ENCODE assay signal across 18 cellular contexts in genomic region chr4:140053185-140053584, GRCh38.
"Had no signal": no experiment of that assay in that cellular context is flagged by ENCODE, and none has a peak within 500 bp of the region (broad histone marks: within the 10 kb centered on the region; RNA-seq: fewer than 3 reads in every experiment).

No MANE protein-coding gene starts in this region.

- H3K27me3 ChIP-seq: colonic mucosa, gastrocnemius medialis, heart right ventricle, left lung, right atrium auricular region, suprapubic skin, upper lobe of left lung had no signal

- H3K27ac ChIP-seq: colonic mucosa, epithelial cell of prostate, gastrocnemius medialis, right atrium auricular region, suprapubic skin had no signal

- H3K36me3 ChIP-seq: colonic mucosa, gastrocnemius medialis, heart right ventricle, left lung, right atrium auricular region, suprapubic skin, upper lobe of left lung had no signal

- H3K36me3 Mint-ChIP-seq: stimulated activated memory B cell treated with anti-CD40 and anti-IgM and Interleukin-4, amounts not matched to agents 10 μg/mL and 1 μg/mL and 100 μg/mL, for 72 hours had no signal

- H3K4me3 Mint-ChIP-seq: activated CD4-positive, alpha-beta memory T cell treated with anti-CD3 and anti-CD28 coated beads, Interleukin-2, amount 10 ng/mL, durations not matched to agents 7 days and 5 days; activated T-helper 1 cell treated with anti-CD3 and anti-CD28 coated beads, Interleukin-12 subunit alpha, Interleukin-12 subunit beta, Interleukin-2, Interleukin-4 antibody, amounts not matched to agents 30 ng/mL and 10 ng/mL and 1 ng/mL, durations not matched to agents 14 hours and 24 hours and 36 hours had no signal

- H3K9me3 ChIP-seq: colonic mucosa, gastrocnemius medialis, heart right ventricle, left lung, right atrium auricular region, suprapubic skin, upper lobe of left lung had no signal

- ATAC-seq: gastrocnemius medialis, heart right ventricle, left lung had no signal

- H3K9me3 Mint-ChIP-seq: activated CD4-positive, alpha-beta memory T cell treated with anti-CD3 and anti-CD28 coated beads, Interleukin-2, amount 10 ng/mL, durations not matched to agents 7 days and 5 days; activated T-helper 1 cell treated with anti-CD3 and anti-CD28 coated beads, Interleukin-12 subunit alpha, Interleukin-12 subunit beta, Interleukin-2, Interleukin-4 antibody, amounts not matched to agents 30 ng/mL and 10 ng/mL and 1 ng/mL, durations not matched to agents 14 hours and 24 hours and 36 hours; stimulated activated memory B cell treated with anti-CD40 and anti-IgM and Interleukin-4, amounts not matched to agents 10 μg/mL and 1 μg/mL and 100 μg/mL, for 72 hours had no signal

- H3K27ac Mint-ChIP-seq: activated CD4-positive, alpha-beta memory T cell treated with anti-CD3 and anti-CD28 coated beads, Interleukin-2, amount 10 ng/mL, durations not matched to agents 7 days and 5 days; activated T-helper 1 cell treated with anti-CD3 and anti-CD28 coated beads, Interleukin-12 subunit alpha, Interleukin-12 subunit beta, Interleukin-2, Interleukin-4 antibody, amounts not matched to agents 30 ng/mL and 10 ng/mL and 1 ng/mL, durations not matched to agents 14 hours and 24 hours and 36 hours had no signal

- DNase-seq: activated CD4-positive, alpha-beta memory T cell treated with anti-CD3 and anti-CD28 coated beads, Interleukin-2, amount 10 ng/mL, durations not matched to agents 7 days and 5 days; activated CD8-positive, alpha-beta memory T cell treated with anti-CD3 and anti-CD28 coated beads, Interleukin-2, amount 50 U/mL, for 4 hours; activated naive CD4-positive, alpha-beta T cell; colonic mucosa; effector memory CD4-positive, alpha-beta T cell; gastrocnemius medialis; heart right ventricle; islet precursor cell; left lung; SW 1271; T-helper 9 cell; upper lobe of left lung had no signal

- H3K4me3 ChIP-seq: colonic mucosa, gastrocnemius medialis, left lung, right atrium auricular region, skin epidermis, suprapubic skin had no signal
